In genomic region chr19:46357846-46358583, GRCh38 we compare ENCODE assay signal across 30 cellular contexts. TPM values are rescaled to one million over a fixed set of nuclear protein-coding genes. Genes with fewer than 3 reads are reported as not detected.
DNase-seq lines count a peak whose midpoint lies in the region; ATAC-seq and TF ChIP-seq lines count a peak whose summit lies in the region.
"Had no signal": no experiment of that assay in that cellular context is flagged by ENCODE, and none has a peak within 500 bp of the region (broad histone marks: within the 10 kb centered on the region; RNA-seq: fewer than 3 reads in every experiment).

No MANE protein-coding gene starts in this region.

- peaks cover 32 to 61% of the 10 kb centered on the region in 2 donors for H3K4me1 Mint-ChIP-seq in natural killer cell
- H3K4me1 Mint-ChIP-seq in natural killer cell treated with Interleukin-12 subunit alpha and Interleukin-12 subunit beta and Interleukin-15 and Interleukin-18, amount 100 ng/mL, for 72 hours (ENCODE audit: low read depth in 2 of 2): peaks cover 28% of the 10 kb centered on the region in 2 donors
- H3K4me1 Mint-ChIP-seq in memory B cell: peaks cover 26% of the 10 kb centered on the region
- H3K4me1 Mint-ChIP-seq: neural progenitor cell had no signal

- H3K27me3 ChIP-seq in brain microvascular endothelial cell (replicated peaks): no peaks in the 10 kb centered on the region
- H3K27me3 ChIP-seq: BE2C, esophagus muscularis mucosa, neural progenitor cell, transverse colon had no signal

- intact Hi-C loops in natural killer cell (cut with micrococcal nuclease) (no loop called here), mucosa of descending colon (cut with DNase I, micrococcal nuclease) (no loop called here)

- TF ChIP-seq CTCF in natural killer cell (IDR thresholded peaks at IDR 0.05) (no peak), coronary artery (IDR thresholded peaks at IDR 0.05) (no peak), mucosa of descending colon (IDR thresholded peaks at IDR 0.05) (no peak), brain microvascular endothelial cell (IDR thresholded peaks at IDR 0.05; ENCODE audit: low read depth, low read length, missing control alignments) (no peak)

- H3K27me3 Mint-ChIP-seq in natural killer cell (ENCODE audit: low read depth in 2 of 2): no peaks in the 10 kb centered on the region
- H3K27me3 Mint-ChIP-seq in natural killer cell treated with Interleukin-12 subunit alpha and Interleukin-12 subunit beta and Interleukin-15 and Interleukin-18, amount 100 ng/mL, for 72 hours: no peaks in the 10 kb centered on the region
- no peaks in the 10 kb centered on the region for H3K27me3 Mint-ChIP-seq in memory B cell
- H3K27me3 Mint-ChIP-seq: IgD-negative memory B cell; stimulated activated naive CD8-positive, alpha-beta T cell treated with anti-CD3 and anti-CD28 coated beads, Interleukin-15, Interleukin-2, amounts not matched to agents 100 ng/mL and 50 ng/mL, for 24 hours had no signal

- H3K9me3 ChIP-seq in mucosa of descending colon: no peaks in the 10 kb centered on the region
- H3K9me3 ChIP-seq: BE2C, esophagus muscularis mucosa, transverse colon had no signal

- DNase-seq in natural killer cell (no peak), coronary artery (ENCODE audit: low spot score) (peak; percentile 45), memory B cell (ENCODE audit: low spot score in 2 of 2) (no peak), ureter (ENCODE audit: low spot score) (no peak), mucosa of descending colon (no peak), brain microvascular endothelial cell (no peak), DMS114 treated with DMSO at 0.1 percent for 48 hours (lab: John Stamatoyannopoulos, UW; ENCODE audit: unreplicated experiment) (no peak)
- no peak for DNase-seq in natural killer cell treated with Interleukin-12 subunit alpha and Interleukin-12 subunit beta and Interleukin-15 and Interleukin-18, amount 100 ng/mL, for 72 hours (ENCODE audit: low spot score)
- DNase-seq: activated CD4-positive, alpha-beta T cell treated with anti-CD3 and anti-CD28 coated beads for 48 hours; activated naive CD4-positive, alpha-beta T cell treated with anti-CD3 and anti-CD28 coated beads, Interleukin-2, amount 50 U/mL, for 16 hours; anterior cingulate cortex; BE2C; COR-L47; effector memory CD4-positive, alpha-beta T cell; left ventricle myocardium superior; NCI-H2107; PC-9; SHP77 treated with DMSO at 0.1 percent for 48 hours; stimulated activated CD4-positive, alpha-beta T cell treated with anti-CD3 and anti-CD28 coated beads, Interleukin-2, amount 100 ng/mL, for 48 hours; transverse colon had no signal

- in situ Hi-C loops in brain microvascular endothelial cell (cut with HindIII; ENCODE audit: low pct_ligation_motif_present, low sequenced_read_pairs): no loop called here

- ATAC-seq in natural killer cell: no peak
- ATAC-seq in natural killer cell treated with Interleukin-12 subunit alpha and Interleukin-12 subunit beta and Interleukin-15 and Interleukin-18, amount 100 ng/mL, for 72 hours: no peak
- ATAC-seq in memory B cell (ENCODE audit: low read depth): no peak
- ATAC-seq in mucosa of descending colon: no peak
- ATAC-seq: left ventricle myocardium superior had no signal

- H3K27ac Mint-ChIP-seq in natural killer cell: peak overlapping the region; percentile 17 to 84
- peak overlapping the region in 1 of 2 donors; percentile 53 for H3K27ac Mint-ChIP-seq in natural killer cell treated with Interleukin-12 subunit alpha and Interleukin-12 subunit beta and Interleukin-15 and Interleukin-18, amount 100 ng/mL, for 72 hours
- H3K27ac Mint-ChIP-seq in memory B cell: peak overlapping the region; percentile 22
- H3K27ac Mint-ChIP-seq: activated T-helper 1 cell treated with anti-CD3 and anti-CD28 coated beads, Interleukin-12 subunit alpha, Interleukin-12 subunit beta, Interleukin-2, Interleukin-4 antibody, amounts not matched to agents 30 ng/mL and 10 ng/mL and 1 ng/mL, durations not matched to agents 14 hours and 24 hours and 36 hours; stimulated activated naive CD8-positive, alpha-beta T cell treated with anti-CD3 and anti-CD28 coated beads, Interleukin-15, Interleukin-2, amounts not matched to agents 100 ng/mL and 50 ng/mL, for 24 hours had no signal

- no peak overlapping the region for H3K4me3 Mint-ChIP-seq in natural killer cell
- no peak overlapping the region for H3K4me3 Mint-ChIP-seq in natural killer cell treated with Interleukin-12 subunit alpha and Interleukin-12 subunit beta and Interleukin-15 and Interleukin-18, amount 100 ng/mL, for 72 hours
- H3K4me3 Mint-ChIP-seq in memory B cell: no peak overlapping the region
- H3K4me3 Mint-ChIP-seq: activated T-helper 1 cell treated with anti-CD3 and anti-CD28 coated beads, Interleukin-12 subunit alpha, Interleukin-12 subunit beta, Interleukin-2, Interleukin-4 antibody, amounts not matched to agents 30 ng/mL and 10 ng/mL and 1 ng/mL, durations not matched to agents 14 hours and 24 hours and 36 hours; IgD-negative memory B cell; neural progenitor cell; stimulated activated naive CD8-positive, alpha-beta T cell treated with anti-CD3 and anti-CD28 coated beads, Interleukin-15, Interleukin-2, amounts not matched to agents 100 ng/mL and 50 ng/mL, for 24 hours had no signal

- H3K4me3 ChIP-seq in coronary artery: no peak overlapping the region
- no peak overlapping the region for H3K4me3 ChIP-seq in mucosa of descending colon
- no peak overlapping the region for H3K4me3 ChIP-seq in brain microvascular endothelial cell (ENCODE audit: low read depth, low read length)
- H3K4me3 ChIP-seq: esophagus muscularis mucosa, neural progenitor cell, PC-9, transverse colon had no signal

- H3K36me3 ChIP-seq in mucosa of descending colon (ENCODE audit: low read depth) (no peaks in the 10 kb centered on the region), brain microvascular endothelial cell (replicated peaks) (peaks cover 22% of the 10 kb centered on the region)

- H3K36me3 Mint-ChIP-seq in natural killer cell (no peaks in the 10 kb centered on the region), memory B cell (peaks cover 13% of the 10 kb centered on the region)
- peaks cover 6% of the 10 kb centered on the region for H3K36me3 Mint-ChIP-seq in natural killer cell treated with Interleukin-12 subunit alpha and Interleukin-12 subunit beta and Interleukin-15 and Interleukin-18, amount 100 ng/mL, for 72 hours

- no peaks in the 10 kb centered on the region for H3K9me3 Mint-ChIP-seq in natural killer cell
- H3K9me3 Mint-ChIP-seq in natural killer cell treated with Interleukin-12 subunit alpha and Interleukin-12 subunit beta and Interleukin-15 and Interleukin-18, amount 100 ng/mL, for 72 hours: no peaks in the 10 kb centered on the region
- H3K9me3 Mint-ChIP-seq in memory B cell: no peaks in the 10 kb centered on the region
- H3K9me3 Mint-ChIP-seq: activated T-helper 1 cell treated with anti-CD3 and anti-CD28 coated beads, Interleukin-12 subunit alpha, Interleukin-12 subunit beta, Interleukin-2, Interleukin-4 antibody, amounts not matched to agents 30 ng/mL and 10 ng/mL and 1 ng/mL, durations not matched to agents 14 hours and 24 hours and 36 hours; IgD-negative memory B cell; neural progenitor cell; stimulated activated naive CD8-positive, alpha-beta T cell treated with anti-CD3 and anti-CD28 coated beads, Interleukin-15, Interleukin-2, amounts not matched to agents 100 ng/mL and 50 ng/mL, for 24 hours had no signal

- H3K27ac ChIP-seq in coronary artery (no peak overlapping the region), brain microvascular endothelial cell (no peak overlapping the region)
- H3K27ac ChIP-seq: esophagus muscularis mucosa, neural progenitor cell, PC-9, transverse colon had no signal

- no peaks in the 10 kb centered on the region for H3K4me1 ChIP-seq in mucosa of descending colon (ENCODE audit: low read depth)
- H3K4me1 ChIP-seq: BE2C, neural progenitor cell had no signal

RNA-seq across cellular contexts. Expression of gene PPP5C, which starts 11.1 kb away (rescaled TPM):
- 100 to 1,000 TPM in 1 of 3 donors, 10 to 100 TPM in 2; 95.4 to 106 (median 98.4) TPM for total RNA-seq in natural killer cell
- total RNA-seq in natural killer cell treated with Interleukin-12 subunit alpha and Interleukin-12 subunit beta and Interleukin-15 and Interleukin-18, amount 100 ng/mL, for 72 hours: 100 to 1,000 TPM in 1 of 2 donors, 10 to 100 TPM in 1; 87.4 to 153 TPM
- total RNA-seq in ureter: 91.3 TPM
- 10 to 100 TPM; 55.3 to 71.6 (median 59.4) TPM for total RNA-seq in mucosa of descending colon

RNA-seq across cellular contexts. Expression of gene CCDC8, which starts 55.3 kb away (rescaled TPM):
- total RNA-seq in natural killer cell (not detected), ureter (10.7 TPM), mucosa of descending colon (1 to 10 TPM in 2 of 3 donors, under 1 TPM in 1; 0.75 to 3.4 (median 1.7) TPM)
- total RNA-seq in natural killer cell treated with Interleukin-12 subunit alpha and Interleukin-12 subunit beta and Interleukin-15 and Interleukin-18, amount 100 ng/mL, for 72 hours: not detected
- total RNA-seq: A172; activated T-helper 1 cell treated with anti-CD3 and anti-CD28 coated beads, Interleukin-12 subunit alpha, Interleukin-12 subunit beta, Interleukin-2, Interleukin-4 antibody, amounts not matched to agents 30 ng/mL and 10 ng/mL and 1 ng/mL, durations not matched to agents 14 hours and 24 hours and 36 hours; H4; mononuclear cell; NCI-H460; T-helper 1 cell treated with Interleukin-12 subunit alpha and Interleukin-12 subunit beta and Interleukin-4 antibody, amounts not matched to agents 30 ng/mL and 1 ng/mL, for 36 hours had no signal
